ENCODE assay signal across 8 cellular contexts in genomic region chr7:76166404-76167255, GRCh38. TPM values are rescaled to one million over a fixed set of nuclear protein-coding genes. Genes with fewer than 3 reads are reported as not detected.
A peak's percentile ranks its signal among the peaks of the same experiment; 100 is the strongest.
DNase-seq lines count a peak whose midpoint lies in the region; ATAC-seq and TF ChIP-seq lines count a peak whose summit lies in the region.

No MANE protein-coding gene starts in this region.

- H3K27me3 ChIP-seq in adrenal gland (no peaks in the 10 kb centered on the region), parathyroid adenoma (ENCODE audit: control insufficient read depth, insufficient read depth, low read length) (no peaks in the 10 kb centered on the region), tibial artery (no peaks in the 10 kb centered on the region)

- H3K36me3 Mint-ChIP-seq in T-cell: no peaks in the 10 kb centered on the region

- CTCF ChIA-PET in T-cell (lab: Charles Lee): interaction anchor here (0.6 to 1.1 kb wide), 4 partner anchors 12 to 211 kb away, joined by 3 to 4 read pairs (median 4); no protein-coding TSS in a partner anchor

- TF ChIP-seq POLR2A in adrenal gland (IDR thresholded peaks at IDR 0.05): peak; percentile 91 to 96

- POLR2A ChIA-PET in T-cell (lab: Charles Lee): interaction anchor here in 1 of 2 donors (0.6 to 1.2 kb wide), 3 partner anchors 13 to 132 kb away, joined by 3 to 5 read pairs (median 4); no protein-coding TSS in a partner anchor

- no peak overlapping the region for H3K9ac ChIP-seq in parathyroid adenoma

- WGBS in adrenal gland, 4 donors: 1 to 4% (median 1%) methylated on average over 22 to 67 of the region's 67 CpGs

- TF ChIP-seq CTCF in GM12873 (IDR thresholded peaks at IDR 0.05; ENCODE audit: insufficient read depth, low read depth, low read length, missing control alignments) (peak; percentile 22), adrenal gland (IDR thresholded peaks at IDR 0.05) (peak in 5 of 6 experiments; percentile 18 to 43 (median 29)), parathyroid adenoma (IDR thresholded peaks at IDR 0.05) (peak; percentile 24), tibial artery (IDR thresholded peaks at IDR 0.05) (peak; percentile 22 to 28)

- H3K4me1 ChIP-seq in adrenal gland (replicated peaks in 1 of 2) (peaks cover 4% of the 10 kb centered on the region in 2 donors), parathyroid adenoma (peaks cover 3% of the 10 kb centered on the region), tibial artery (peaks cover 0 to 7% (median 3%) of the 10 kb centered on the region in 4 donors)

- peak overlapping the region; percentile 82 to 88 (median 83) for H3K4me3 Mint-ChIP-seq in T-cell

- peak overlapping the region; percentile 80 for H2AFZ ChIP-seq in parathyroid adenoma

- intact Hi-C loops in adrenal gland (cut with DNase I): no loop called here
- intact Hi-C loops in cardiac septum (cut with DNase I): no loop called here
- intact Hi-C loops in tibial artery (cut with DNase I; ENCODE audit: low total_unique reads): no loop called here

- peak overlapping the region; percentile 85 to 92 for H3K27ac Mint-ChIP-seq in T-cell

- H3K4me2 ChIP-seq in parathyroid adenoma (ENCODE audit: low read length): peak overlapping the region; percentile 25

- H3K27ac ChIP-seq in adrenal gland (peak overlapping the region; percentile 23 to 86 (median 82)), parathyroid adenoma (peak overlapping the region; percentile 82), tibial artery (peak overlapping the region; percentile 81 to 82)

- no peaks in the 10 kb centered on the region for H3K9me3 ChIP-seq in adrenal gland (replicated peaks in 1 of 3)
- no peaks in the 10 kb centered on the region for H3K9me3 ChIP-seq in parathyroid adenoma (ENCODE audit: control insufficient read depth, low read length)
- no peaks in the 10 kb centered on the region for H3K9me3 ChIP-seq in tibial artery

- H3K4me3 ChIP-seq in adrenal gland (peak overlapping the region in 3 of 4 donors; percentile 42 to 84 (median 54)), parathyroid adenoma (ENCODE audit: low read depth, low read length) (peak overlapping the region; percentile 28), tibial artery (peak overlapping the region; percentile 61 to 65)

- peak; percentile 92 for DNase-seq in NCI-H1436 (lab: John Stamatoyannopoulos, UW)
- peak; percentile 78 to 93 (median 87) for DNase-seq in T-cell
- DNase-seq in adrenal gland: peak; percentile 98 to 100 (median 99)
- peak; percentile 98 for DNase-seq in cardiac septum (ENCODE audit: low spot score)
- DNase-seq in tibial artery: peak; percentile 97 to 98

- no peaks in the 10 kb centered on the region for H3K9me3 Mint-ChIP-seq in T-cell

- H3K4me1 Mint-ChIP-seq in T-cell: peaks cover 0 to 6% (median 6%) of the 10 kb centered on the region in 3 donors

- H3K79me2 ChIP-seq in parathyroid adenoma: no peaks in the 10 kb centered on the region

- H3K36me3 ChIP-seq in adrenal gland (replicated peaks in 1 of 2) (no peaks in the 10 kb centered on the region), parathyroid adenoma (ENCODE audit: control insufficient read depth, insufficient read depth, low read length) (no peaks in the 10 kb centered on the region), tibial artery (no peaks in the 10 kb centered on the region)

- ATAC-seq in HG02759 (IDR thresholded peaks at IDR 0.05; ENCODE audit: unreplicated experiment): peak; percentile 87
- ATAC-seq in T-cell (replicated peaks in 1 of 4): peak; percentile 87 to 94 (median 89)

- no peaks in the 10 kb centered on the region for H3K27me3 Mint-ChIP-seq in T-cell

RNA-seq across cellular contexts. Expression of gene SRRM3, which starts 35.1 kb away (rescaled TPM):
- total RNA-seq in T-cell (not detected), adrenal gland (10 to 100 TPM; 14.3 to 49.3 (median 33.3) TPM), cardiac septum (7.6 TPM)
- 100 to 1,000 TPM in 1 of 3 donors, 10 to 100 TPM in 1, 1 to 10 TPM in 1; 5.6 to 140 (median 43.3) TPM for polyA plus RNA-seq in adrenal gland

Comparison
In these comparisons a context has a peak if more than half of its experiments do, and no peak if none do; other contexts are left out.
1. Peak in every context shown above with its lines: DNase-seq, ATAC-seq, H3K4me3 ChIP-seq and H3K27ac ChIP-seq.